30 cellular contexts compared by ENCODE assay signal in genomic region chr16:50804290-50804907, GRCh38.
"Had no signal": no experiment of that assay in that cellular context is flagged by ENCODE, and none has a peak within 500 bp of the region (broad histone marks: within the 10 kb centered on the region; RNA-seq: fewer than 3 reads in every experiment).

No MANE protein-coding gene starts in this region.

- H3K27me3 ChIP-seq: colonic mucosa, esophagus squamous epithelium, heart right ventricle, ovary, right lobe of liver, uterus had no signal

- DNase-seq: activated CD4-positive, alpha-beta T cell treated with anti-CD3 and anti-CD28 coated beads for 4 hours; activated CD4-positive, alpha-beta T cell treated with anti-CD3 and anti-CD28 coated beads, Interleukin-2, amount 50 U/mL, for 48 hours; activated CD4-positive, CD25-positive, alpha-beta regulatory T cell; activated CD8-positive, alpha-beta memory T cell treated with anti-CD3 and anti-CD28 coated beads for 24 hours; activated gamma-delta T cell; activated T-cell treated with anti-CD3 and anti-CD28 coated beads, Interleukin-2, amount 50 U/mL, for 1 hour; anterior cingulate cortex; cerebellar nuclear complex; colonic mucosa; effector CD8-positive, alpha-beta T cell; esophagus squamous epithelium; foreskin melanocyte; heart right ventricle; lower lobe of right lung; mucosa of descending colon; ovary; right lobe of liver; stimulated activated CD4-positive, alpha-beta T cell treated with anti-CD3 and anti-CD28 coated beads, Interleukin-4, amount 100 ng/mL, for 1 hour; stimulated activated naive CD8-positive, alpha-beta T cell treated with anti-CD3 and anti-CD28 coated beads, Interleukin-15, amount 100 ng/mL, for 72 hours; substantia nigra; uterus had no signal

- H3K27ac ChIP-seq: colonic mucosa, epithelial cell of prostate, heart right ventricle, lower lobe of right lung, ovary, right lobe of liver, uterus had no signal

- H3K4me3 Mint-ChIP-seq: activated naive CD8-positive, alpha-beta T cell; activated T-helper 1 cell treated with anti-CD3 and anti-CD28 coated beads, Interleukin-12 subunit alpha, Interleukin-12 subunit beta, Interleukin-2, Interleukin-4 antibody, amounts not matched to agents 30 ng/mL and 10 ng/mL and 1 ng/mL, durations not matched to agents 14 hours and 24 hours and 36 hours; nephron; stimulated activated naive CD8-positive, alpha-beta T cell treated with anti-CD3 and anti-CD28 coated beads, Interleukin-15, amount 100 ng/mL, for 72 hours; T-helper 2 cell treated with Interferon-gamma antibody and Interleukin-4, amounts not matched to agents 5 μg/mL and 100 μg/mL, for 36 hours; type B pancreatic cell had no signal

- H3K27me3 Mint-ChIP-seq: activated naive CD8-positive, alpha-beta T cell; stimulated activated naive CD8-positive, alpha-beta T cell treated with anti-CD3 and anti-CD28 coated beads, Interleukin-15, amount 100 ng/mL, for 72 hours; type B pancreatic cell had no signal

- H3K9me3 ChIP-seq: colonic mucosa, esophagus squamous epithelium, heart right ventricle, lower lobe of right lung, mucosa of descending colon, ovary, right lobe of liver, uterus had no signal

- ATAC-seq: heart right ventricle; left lobe of liver; lower lobe of right lung; mucosa of descending colon; stimulated activated naive CD8-positive, alpha-beta T cell treated with anti-CD3 and anti-CD28 coated beads, Interleukin-15, amount 100 ng/mL, for 72 hours had no signal

- H3K4me3 ChIP-seq: colonic mucosa, esophagus squamous epithelium, heart right ventricle, lower lobe of right lung, mucosa of descending colon, ovary, right lobe of liver, uterus had no signal

- H3K36me3 ChIP-seq: colonic mucosa, lower lobe of right lung, ovary, right lobe of liver, uterus had no signal

- H3K4me1 ChIP-seq: colonic mucosa, uterus had no signal

- FAIRE-seq: endometrium had no signal

- H3K36me3 Mint-ChIP-seq: activated naive CD8-positive, alpha-beta T cell; type B pancreatic cell had no signal

- H3K9me3 Mint-ChIP-seq: activated T-helper 1 cell treated with anti-CD3 and anti-CD28 coated beads, Interleukin-12 subunit alpha, Interleukin-12 subunit beta, Interleukin-2, Interleukin-4 antibody, amounts not matched to agents 30 ng/mL and 10 ng/mL and 1 ng/mL, durations not matched to agents 14 hours and 24 hours and 36 hours; nephron; stimulated activated naive CD8-positive, alpha-beta T cell treated with anti-CD3 and anti-CD28 coated beads, Interleukin-15, amount 100 ng/mL, for 72 hours; T-helper 2 cell treated with Interferon-gamma antibody and Interleukin-4, amounts not matched to agents 5 μg/mL and 100 μg/mL, for 36 hours; type B pancreatic cell had no signal

- H3K27ac Mint-ChIP-seq: activated T-helper 1 cell treated with anti-CD3 and anti-CD28 coated beads, Interleukin-12 subunit alpha, Interleukin-12 subunit beta, Interleukin-2, Interleukin-4 antibody, amounts not matched to agents 30 ng/mL and 10 ng/mL and 1 ng/mL, durations not matched to agents 14 hours and 24 hours and 36 hours; nephron; progenitor cell of endocrine pancreas; type B pancreatic cell had no signal
